Comparison of ENCODE assay signal across 1 cellular context in the genomic region with DNA sequence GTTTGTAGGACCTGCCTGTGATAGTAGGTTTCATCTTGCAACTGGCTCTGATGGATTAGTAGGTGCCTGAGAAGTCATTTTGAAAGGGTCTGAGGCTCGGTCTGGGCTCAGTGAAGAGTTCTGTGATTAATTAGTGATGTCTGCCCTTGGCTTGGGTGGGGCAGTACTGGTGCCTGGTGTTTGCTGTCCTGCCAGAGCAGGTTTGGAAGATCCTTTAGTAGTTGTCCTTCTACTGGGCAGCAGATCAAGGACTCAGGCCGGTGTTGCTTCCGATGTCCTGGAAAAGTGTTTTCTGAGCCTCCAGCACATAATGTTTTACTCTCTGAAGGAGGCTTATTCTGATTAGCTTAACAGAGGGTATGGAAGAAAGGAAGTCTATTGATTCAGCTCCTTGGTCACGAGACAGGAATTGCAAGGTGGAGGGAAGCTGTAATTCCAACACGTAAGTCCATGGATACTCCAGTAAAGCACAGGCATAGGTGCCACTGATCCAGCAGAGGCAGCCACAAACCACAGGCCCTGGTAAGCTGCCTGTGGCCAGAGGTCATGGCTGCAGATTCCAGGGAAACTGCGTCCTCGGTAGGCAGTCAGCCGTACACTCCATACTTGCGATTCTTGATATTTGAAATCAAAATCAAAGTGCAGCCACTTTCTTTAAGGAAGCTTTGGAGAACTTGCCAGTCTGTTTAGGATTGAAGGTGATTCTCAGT.
TF ChIP-seq lines count a peak whose summit lies in the region.

No MANE protein-coding gene starts in this region.

TF ChIP-seq in HepG2, 621 proteins besides CTCF, POLR2A, EP300 and RAD21 (continues in another document):
- TF ChIP-seq NR2F2 (IDR thresholded peaks at IDR 0.05; ENCODE audit: borderline replicate concordance, low read depth) (peak; percentile 53; the same call in 1 of the 2 replicates), ZBED4 (CRISPR knock-in tag; IDR thresholded peaks at IDR 0.05; ENCODE audit: borderline replicate concordance) (no peak), SOX13 (IDR thresholded peaks at IDR 0.05) (no peak), SOX13 (CRISPR knock-in tag; conservative IDR thresholded peaks at IDR 0.05 in 1 of 2, IDR thresholded peaks at IDR 0.05 in 1 of 2) (peak in 1 of 2 experiments; percentile 27; a peak in 1 of 4 replicates), ZNF20 (CRISPR knock-in tag; IDR thresholded peaks at IDR 0.05) (no peak), NR1H2 (CRISPR knock-in tag; IDR thresholded peaks at IDR 0.05; ENCODE audit: borderline replicate concordance, low read depth) (no peak), ZNF350 (CRISPR knock-in tag; IDR thresholded peaks at IDR 0.05; ENCODE audit: borderline replicate concordance, low read depth) (no peak), ZNF878 (CRISPR knock-in tag; IDR thresholded peaks at IDR 0.05) (no peak; the same call in 1 of the 2 replicates), BHLHE40 (IDR thresholded peaks at IDR 0.05; ENCODE audit: low read length) (0 out of 2 replicates have a peak, but pooled peaks have one; percentile 40), SATB2 (CRISPR knock-in tag; IDR thresholded peaks at IDR 0.05) (no peak), ZNF329 (CRISPR knock-in tag; IDR thresholded peaks at IDR 0.05; ENCODE audit: low read depth) (no peak), ZKSCAN5 (CRISPR knock-in tag; IDR thresholded peaks at IDR 0.05) (no peak), ZNF605 (CRISPR knock-in tag; IDR thresholded peaks at IDR 0.05) (no peak), MXD4 (CRISPR knock-in tag; IDR thresholded peaks at IDR 0.05) (0 out of 2 replicates have a peak, but pooled peaks have one; percentile 6), FOXO4 (CRISPR knock-in tag; conservative IDR thresholded peaks at IDR 0.05) (no peak), RORA (CRISPR knock-in tag; IDR thresholded peaks at IDR 0.05) (0 out of 2 replicates have a peak, but pooled peaks have one; percentile 23), ZNF124 (CRISPR knock-in tag; IDR thresholded peaks at IDR 0.05) (no peak; the same call in 1 of the 2 replicates), FOXP4 (CRISPR knock-in tag; IDR thresholded peaks at IDR 0.05) (no peak), CCAR2 (optimal IDR thresholded peaks at IDR 0.05; ENCODE audit: low read depth, low read length) (no peak), YY1 (IDR thresholded peaks at IDR 0.05; ENCODE audit: insufficient read depth, insufficient replicate concordance, low read depth, low read length) (peak; percentile 44), ZNF572 (CRISPR knock-in tag; IDR thresholded peaks at IDR 0.05) (no peak), PPARG (CRISPR knock-in tag; conservative IDR thresholded peaks at IDR 0.05) (no peak), HDAC1 (CRISPR knock-in tag; IDR thresholded peaks at IDR 0.05) (0 out of 2 replicates have a peak, but pooled peaks have one; percentile 3), ZNF430 (CRISPR knock-in tag; IDR thresholded peaks at IDR 0.05) (no peak; the same call in 1 of the 2 replicates), ZNF607 (CRISPR knock-in tag; IDR thresholded peaks at IDR 0.05; ENCODE audit: borderline replicate concordance) (no peak), MYPOP (CRISPR knock-in tag; IDR thresholded peaks at IDR 0.05) (no peak)
- TF ChIP-seq, protein P1, sequence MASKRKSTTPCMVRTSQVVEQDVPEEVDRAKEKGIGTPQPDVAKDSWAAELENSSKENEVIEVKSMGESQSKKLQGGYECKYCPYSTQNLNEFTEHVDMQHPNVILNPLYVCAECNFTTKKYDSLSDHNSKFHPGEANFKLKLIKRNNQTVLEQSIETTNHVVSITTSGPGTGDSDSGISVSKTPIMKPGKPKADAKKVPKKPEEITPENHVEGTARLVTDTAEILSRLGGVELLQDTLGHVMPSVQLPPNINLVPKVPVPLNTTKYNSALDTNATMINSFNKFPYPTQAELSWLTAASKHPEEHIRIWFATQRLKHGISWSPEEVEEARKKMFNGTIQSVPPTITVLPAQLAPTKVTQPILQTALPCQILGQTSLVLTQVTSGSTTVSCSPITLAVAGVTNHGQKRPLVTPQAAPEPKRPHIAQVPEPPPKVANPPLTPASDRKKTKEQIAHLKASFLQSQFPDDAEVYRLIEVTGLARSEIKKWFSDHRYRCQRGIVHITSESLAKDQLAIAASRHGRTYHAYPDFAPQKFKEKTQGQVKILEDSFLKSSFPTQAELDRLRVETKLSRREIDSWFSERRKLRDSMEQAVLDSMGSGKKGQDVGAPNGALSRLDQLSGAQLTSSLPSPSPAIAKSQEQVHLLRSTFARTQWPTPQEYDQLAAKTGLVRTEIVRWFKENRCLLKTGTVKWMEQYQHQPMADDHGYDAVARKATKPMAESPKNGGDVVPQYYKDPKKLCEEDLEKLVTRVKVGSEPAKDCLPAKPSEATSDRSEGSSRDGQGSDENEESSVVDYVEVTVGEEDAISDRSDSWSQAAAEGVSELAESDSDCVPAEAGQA (IDR thresholded peaks at IDR 0.05; ENCODE audit: low read depth), result no peak
- TF ChIP-seq, protein P1 (CRISPR knock-in tag; IDR thresholded peaks at IDR 0.05; ENCODE audit: borderline replicate concordance), result no peak
- TF ChIP-seq, protein P2, sequence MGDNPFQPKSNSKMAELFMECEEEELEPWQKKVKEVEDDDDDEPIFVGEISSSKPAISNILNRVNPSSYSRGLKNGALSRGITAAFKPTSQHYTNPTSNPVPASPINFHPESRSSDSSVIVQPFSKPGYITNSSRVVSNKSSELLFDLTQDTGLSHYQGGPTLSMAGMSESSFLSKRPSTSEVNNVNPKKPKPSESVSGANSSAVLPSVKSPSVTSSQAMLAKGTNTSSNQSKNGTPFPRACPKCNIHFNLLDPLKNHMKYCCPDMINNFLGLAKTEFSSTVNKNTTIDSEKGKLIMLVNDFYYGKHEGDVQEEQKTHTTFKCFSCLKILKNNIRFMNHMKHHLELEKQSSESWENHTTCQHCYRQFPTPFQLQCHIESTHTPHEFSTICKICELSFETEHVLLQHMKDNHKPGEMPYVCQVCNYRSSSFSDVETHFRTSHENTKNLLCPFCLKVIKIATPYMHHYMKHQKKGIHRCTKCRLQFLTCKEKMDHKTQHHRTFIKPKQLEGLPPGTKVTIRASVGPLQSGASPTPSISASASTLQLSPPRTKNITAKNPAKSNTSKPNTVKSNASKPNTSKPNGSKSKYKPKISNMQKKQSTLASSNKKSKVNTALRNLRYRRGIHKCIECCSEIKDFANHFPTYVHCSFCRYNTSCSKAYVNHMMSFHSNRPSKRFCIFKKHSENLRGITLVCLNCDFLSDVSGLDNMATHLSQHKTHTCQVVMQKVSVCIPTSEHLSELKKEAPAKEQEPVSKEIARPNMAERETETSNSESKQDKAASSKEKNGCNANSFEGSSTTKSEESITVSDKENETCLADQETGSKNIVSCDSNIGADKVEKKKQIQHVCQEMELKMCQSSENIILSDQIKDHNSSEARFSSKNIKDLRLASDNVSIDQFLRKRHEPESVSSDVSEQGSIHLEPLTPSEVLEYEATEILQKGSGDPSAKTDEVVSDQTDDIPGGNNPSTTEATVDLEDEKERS (CRISPR knock-in tag; IDR thresholded peaks at IDR 0.05), result no peak
- TF ChIP-seq, protein P3, sequence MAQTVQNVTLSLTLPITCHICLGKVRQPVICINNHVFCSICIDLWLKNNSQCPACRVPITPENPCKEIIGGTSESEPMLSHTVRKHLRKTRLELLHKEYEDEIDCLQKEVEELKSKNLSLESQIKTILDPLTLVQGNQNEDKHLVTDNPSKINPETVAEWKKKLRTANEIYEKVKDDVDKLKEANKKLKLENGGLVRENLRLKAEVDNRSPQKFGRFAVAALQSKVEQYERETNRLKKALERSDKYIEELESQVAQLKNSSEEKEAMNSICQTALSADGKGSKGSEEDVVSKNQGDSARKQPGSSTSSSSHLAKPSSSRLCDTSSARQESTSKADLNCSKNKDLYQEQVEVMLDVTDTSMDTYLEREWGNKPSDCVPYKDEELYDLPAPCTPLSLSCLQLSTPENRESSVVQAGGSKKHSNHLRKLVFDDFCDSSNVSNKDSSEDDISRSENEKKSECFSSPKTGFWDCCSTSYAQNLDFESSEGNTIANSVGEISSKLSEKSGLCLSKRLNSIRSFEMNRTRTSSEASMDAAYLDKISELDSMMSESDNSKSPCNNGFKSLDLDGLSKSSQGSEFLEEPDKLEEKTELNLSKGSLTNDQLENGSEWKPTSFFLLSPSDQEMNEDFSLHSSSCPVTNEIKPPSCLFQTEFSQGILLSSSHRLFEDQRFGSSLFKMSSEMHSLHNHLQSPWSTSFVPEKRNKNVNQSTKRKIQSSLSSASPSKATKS (CRISPR knock-in tag; IDR thresholded peaks at IDR 0.05), result no peak
- TF ChIP-seq, protein P4, sequence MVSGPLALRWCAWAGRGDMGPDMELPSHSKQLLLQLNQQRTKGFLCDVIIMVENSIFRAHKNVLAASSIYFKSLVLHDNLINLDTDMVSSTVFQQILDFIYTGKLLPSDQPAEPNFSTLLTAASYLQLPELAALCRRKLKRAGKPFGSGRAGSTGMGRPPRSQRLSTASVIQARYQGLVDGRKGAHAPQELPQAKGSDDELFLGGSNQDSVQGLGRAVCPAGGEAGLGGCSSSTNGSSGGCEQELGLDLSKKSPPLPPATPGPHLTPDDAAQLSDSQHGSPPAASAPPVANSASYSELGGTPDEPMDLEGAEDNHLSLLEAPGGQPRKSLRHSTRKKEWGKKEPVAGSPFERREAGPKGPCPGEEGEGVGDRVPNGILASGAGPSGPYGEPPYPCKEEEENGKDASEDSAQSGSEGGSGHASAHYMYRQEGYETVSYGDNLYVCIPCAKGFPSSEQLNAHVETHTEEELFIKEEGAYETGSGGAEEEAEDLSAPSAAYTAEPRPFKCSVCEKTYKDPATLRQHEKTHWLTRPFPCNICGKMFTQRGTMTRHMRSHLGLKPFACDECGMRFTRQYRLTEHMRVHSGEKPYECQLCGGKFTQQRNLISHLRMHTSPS (CRISPR knock-in tag; IDR thresholded peaks at IDR 0.05; ENCODE audit: low read depth), result peak; percentile 54; the same call in 1 of the 2 replicates
